In the genomic region with DNA sequence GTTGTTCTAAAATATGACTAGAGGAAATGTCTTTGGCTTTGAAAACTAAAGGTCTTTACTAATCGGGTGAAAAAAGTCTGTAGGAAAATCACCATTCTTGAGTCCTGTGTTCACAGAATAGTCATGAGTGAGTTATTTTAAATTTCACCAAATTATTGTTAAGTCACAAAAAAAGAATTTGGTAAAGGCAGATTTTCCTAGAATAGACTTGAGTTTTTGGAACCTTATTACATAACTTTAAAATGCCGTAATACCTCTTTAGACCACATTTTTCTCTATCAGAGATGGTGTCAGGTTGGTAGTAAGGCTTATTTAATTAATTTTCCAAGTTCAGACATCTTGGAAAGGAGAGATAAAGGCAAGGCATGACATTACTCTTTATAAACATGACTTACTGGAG, we compare ENCODE assay signal across 26 cellular contexts.
A peak's percentile ranks its signal among the peaks of the same experiment; 100 is the strongest.
DNase-seq lines count a peak whose midpoint lies in the region; ATAC-seq and TF ChIP-seq lines count a peak whose summit lies in the region.
"Had no signal": no experiment of that assay in that cellular context is flagged by ENCODE, and none has a peak within 500 bp of the region (broad histone marks: within the 10 kb centered on the region; RNA-seq: fewer than 3 reads in every experiment).

No MANE protein-coding gene starts in this region.

- H2AFZ ChIP-seq in SK-N-SH (ENCODE audit: low read depth) = peak overlapping the region; percentile 53; the same call in 1 of the 2 replicates
- no peak overlapping the region for H2AFZ ChIP-seq in osteoblast (ENCODE audit: low read length)
- no peak overlapping the region for H2AFZ ChIP-seq in Karpas-422 (ENCODE audit: low read length)
- H2AFZ ChIP-seq: GM23338 had no signal

- H3K27me3 ChIP-seq in SK-N-SH (ENCODE audit: insufficient read depth) (no peaks in the 10 kb centered on the region), osteoblast (ENCODE audit: insufficient read depth, low read length) (no peaks in the 10 kb centered on the region), stomach (no peaks in the 10 kb centered on the region), Karpas-422 (ENCODE audit: low read length) (no peaks in the 10 kb centered on the region)
- H3K27me3 ChIP-seq: BLaER1 treated with 17β-estradiol and CSF1 and Interleukin-3, amounts not matched to agents 10 nM and 100 nM had no signal

- H4K20me1 ChIP-seq in SK-N-SH (ENCODE audit: insufficient read depth) (no peaks in the 10 kb centered on the region), osteoblast (ENCODE audit: insufficient read depth, low read length) (no peaks in the 10 kb centered on the region), Karpas-422 (ENCODE audit: insufficient read depth, low read depth, low read length) (no peaks in the 10 kb centered on the region)
- H4K20me1 ChIP-seq: BLaER1 treated with 17β-estradiol and CSF1 and Interleukin-3, amounts not matched to agents 10 nM and 100 nM had no signal

- peaks cover 20% of the 10 kb centered on the region for H3F3A ChIP-seq in SK-N-SH (replicated peaks; ENCODE audit: insufficient read depth)

- H3K4me1 Mint-ChIP-seq in HFFc6 (ENCODE audit: low read depth) = peaks cover 56% of the 10 kb centered on the region
- H3K4me1 Mint-ChIP-seq: GM23338, H9 had no signal

- H3K9me2 ChIP-seq in SK-N-SH (no peaks in the 10 kb centered on the region), Karpas-422 (replicated peaks; ENCODE audit: insufficient read depth, low read length) (no peaks in the 10 kb centered on the region)

- H3K27me3 Mint-ChIP-seq in HFFc6 (ENCODE audit: insufficient read depth) = no peaks in the 10 kb centered on the region
- H3K27me3 Mint-ChIP-seq: CD4-positive, alpha-beta T cell; IgD-negative memory B cell had no signal

- H3K9me3 ChIP-seq in SK-N-SH = no peaks in the 10 kb centered on the region
- no peaks in the 10 kb centered on the region for H3K9me3 ChIP-seq in osteoblast (ENCODE audit: low read depth, low read length)
- H3K9me3 ChIP-seq in stomach = no peaks in the 10 kb centered on the region
- H3K9me3 ChIP-seq in Karpas-422 (ENCODE audit: low read length) = no peaks in the 10 kb centered on the region

- 70% methylated on average over 2 of the region's 2 CpGs for WGBS in SK-N-SH (ENCODE audit: low lambda C conversion rate)
- WGBS in stomach, 5 donors = 76 to 99% (median 96%) methylated on average over 2 of the region's 2 CpGs

- H3K9me3 Mint-ChIP-seq in HFFc6 = no peaks in the 10 kb centered on the region
- H3K9me3 Mint-ChIP-seq: CD4-positive, alpha-beta T cell; GM23338; H9; IgD-negative memory B cell had no signal

- ATAC-seq in GM18502 (IDR thresholded peaks at IDR 0.05; ENCODE audit: poor library complexity, unreplicated experiment) = no peak
- ATAC-seq: GM23338, Panc1 had no signal

- peak overlapping the region; percentile 84 for H3K4me3 Mint-ChIP-seq in HFFc6
- H3K4me3 Mint-ChIP-seq: CD4-positive, alpha-beta T cell; GM23338; H9; IgD-negative memory B cell had no signal

- no peak overlapping the region for H3K4me3 ChIP-seq in SK-N-SH (ENCODE audit: low read depth in 2 of 2, low read length in 1 of 2)
- no peak overlapping the region for H3K4me3 ChIP-seq in osteoblast (ENCODE audit: insufficient read depth, low read length)
- H3K4me3 ChIP-seq in stomach = no peak overlapping the region
- H3K4me3 ChIP-seq in Karpas-422 (ENCODE audit: low read length) = no peak overlapping the region
- H3K4me3 ChIP-seq: BLaER1 treated with 17β-estradiol and CSF1 and Interleukin-3, amounts not matched to agents 10 nM and 100 nM; GM23338 had no signal

- CTCF ChIA-PET in SK-N-SH (lab: Yijun Ruan, JAX) = no interaction called here

- DNase-seq in EH (ENCODE audit: low read depth) (peak; percentile 78), HFFc6 (peak; percentile 24), SK-N-SH (no peak), osteoblast (ENCODE audit: insufficient read length, low spot score, missing footprints) (no peak), stomach (no peak), Karpas-422 (no peak)
- DNase-seq: AML-193; CD4-positive, alpha-beta T cell; GDM1; H9; NCI-H1092 treated with DMSO at 0.1 percent for 48 hours; NCI-H1436; NCI-H187; NCI-H2081 treated with DMSO at 0.1 percent for 48 hours; NCI-H2171; NCI-H226; NCI-H510A; NCI-H69; SHP77 had no signal

- intact Hi-C loops in stomach (cut with DNase I; ENCODE audit: low total_unique reads) = no loop called here

- H3K9ac ChIP-seq in SK-N-SH (no peak overlapping the region), Karpas-422 (ENCODE audit: low read length) (no peak overlapping the region)
- H3K9ac ChIP-seq: BLaER1 treated with 17β-estradiol and CSF1 and Interleukin-3, amounts not matched to agents 10 nM and 100 nM; KMS-11 had no signal

- H3K36me3 Mint-ChIP-seq in HFFc6 (ENCODE audit: low read depth) = peaks cover 6% of the 10 kb centered on the region; the same call in 1 of the 2 replicates

- H3K27ac ChIP-seq in SK-N-SH (ENCODE audit: low read depth in 2 of 2, low read length in 1 of 2) (peak overlapping the region in 1 of 2 experiments; percentile 29; a peak in 1 of 4 replicates), osteoblast (ENCODE audit: low read depth, low read length) (peak overlapping the region; percentile 26), stomach (no peak overlapping the region), Karpas-422 (ENCODE audit: low read length) (no peak overlapping the region)
- H3K27ac ChIP-seq: BLaER1 treated with 17β-estradiol and CSF1 and Interleukin-3, amounts not matched to agents 10 nM and 100 nM; KMS-11; RWPE1 had no signal

- peaks cover 0 to 10% of the 10 kb centered on the region in 2 experiments; a peak in 2 of 4 replicates for H3K4me1 ChIP-seq in SK-N-SH (ENCODE audit: control insufficient read depth in 1 of 2, insufficient read depth in 2 of 2, low read depth in 1 of 2, low read length in 1 of 2)
- peaks cover 19% of the 10 kb centered on the region for H3K4me1 ChIP-seq in osteoblast (ENCODE audit: insufficient read depth, low read length)
- no peaks in the 10 kb centered on the region for H3K4me1 ChIP-seq in stomach
- no peaks in the 10 kb centered on the region for H3K4me1 ChIP-seq in Karpas-422 (ENCODE audit: low read length)

- TF ChIP-seq EP300 in SK-N-SH (IDR thresholded peaks at IDR 0.05; ENCODE audit: borderline replicate concordance in 1 of 2, low read depth in 1 of 2, low read length in 1 of 2) (no peak), stomach (IDR thresholded peaks at IDR 0.05) (no peak)

- H3K27ac Mint-ChIP-seq in HFFc6 = peak overlapping the region; percentile 89
- H3K27ac Mint-ChIP-seq: CD4-positive, alpha-beta T cell; GM23338; H9; IgD-negative memory B cell had no signal

- H3K4me2 ChIP-seq in SK-N-SH (peak overlapping the region; percentile 22; the same call in 1 of the 2 replicates), osteoblast (ENCODE audit: insufficient read depth, low read length) (peak overlapping the region; percentile 66), Karpas-422 (ENCODE audit: low read depth, low read length, poor library complexity, severe bottlenecking) (no peak overlapping the region)
- H3K4me2 ChIP-seq: BLaER1 treated with 17β-estradiol and CSF1 and Interleukin-3, amounts not matched to agents 10 nM and 100 nM; GM23338; KMS-11 had no signal

- TF ChIP-seq POLR2A in stomach (IDR thresholded peaks at IDR 0.05) = no peak

- TF ChIP-seq RAD21 in SK-N-SH (IDR thresholded peaks at IDR 0.05; ENCODE audit: low read length) = no peak

- POLR2A ChIA-PET in SK-N-SH (lab: Yijun Ruan, JAX) = no interaction called here

- H3K36me3 ChIP-seq in SK-N-SH (replicated peaks in 1 of 2; ENCODE audit: control insufficient read depth in 1 of 2, insufficient read depth in 2 of 2, low read length in 1 of 2) = no peaks in the 10 kb centered on the region
- H3K36me3 ChIP-seq in osteoblast (ENCODE audit: insufficient read depth, low read length) = no peaks in the 10 kb centered on the region
- peaks cover 0 to 4% (median 2%) of the 10 kb centered on the region in 4 donors for H3K36me3 ChIP-seq in stomach
- H3K36me3 ChIP-seq in Karpas-422 (ENCODE audit: insufficient read depth, low read length) = no peaks in the 10 kb centered on the region
- H3K36me3 ChIP-seq: BLaER1 treated with 17β-estradiol and CSF1 and Interleukin-3, amounts not matched to agents 10 nM and 100 nM had no signal

- H3K79me2 ChIP-seq in SK-N-SH (ENCODE audit: insufficient read depth) (no peaks in the 10 kb centered on the region), osteoblast (ENCODE audit: insufficient read depth, low read length) (no peaks in the 10 kb centered on the region), Karpas-422 (ENCODE audit: low read length) (no peaks in the 10 kb centered on the region)

- no peak for TF ChIP-seq CTCF in HFFc6 (IDR thresholded peaks at IDR 0.05)
- TF ChIP-seq CTCF in SK-N-SH (IDR thresholded peaks at IDR 0.05) = no peak
- no peak for TF ChIP-seq CTCF in osteoblast (IDR thresholded peaks at IDR 0.05; ENCODE audit: extremely low read depth, low read depth, low read length)
- TF ChIP-seq CTCF in stomach (IDR thresholded peaks at IDR 0.05) = no peak

TF ChIP-seq in SK-N-SH, 30 proteins besides CTCF, POLR2A, EP300 and RAD21:
- TF ChIP-seq MXI1 (IDR thresholded peaks at IDR 0.05; ENCODE audit: low read depth, low read length) = no peak
- TF ChIP-seq RCOR1 (IDR thresholded peaks at IDR 0.05; ENCODE audit: low read length) = no peak
- TF ChIP-seq, protein P1, sequence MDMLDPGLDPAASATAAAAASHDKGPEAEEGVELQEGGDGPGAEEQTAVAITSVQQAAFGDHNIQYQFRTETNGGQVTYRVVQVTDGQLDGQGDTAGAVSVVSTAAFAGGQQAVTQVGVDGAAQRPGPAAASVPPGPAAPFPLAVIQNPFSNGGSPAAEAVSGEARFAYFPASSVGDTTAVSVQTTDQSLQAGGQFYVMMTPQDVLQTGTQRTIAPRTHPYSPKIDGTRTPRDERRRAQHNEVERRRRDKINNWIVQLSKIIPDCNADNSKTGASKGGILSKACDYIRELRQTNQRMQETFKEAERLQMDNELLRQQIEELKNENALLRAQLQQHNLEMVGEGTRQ (IDR thresholded peaks at IDR 0.05; ENCODE audit: borderline replicate concordance, low read depth, low read length) = no peak
- TF ChIP-seq YY1 (IDR thresholded peaks at IDR 0.05; ENCODE audit: low read depth) = no peak
- TF ChIP-seq TEAD4 (IDR thresholded peaks at IDR 0.05; ENCODE audit: borderline replicate concordance, insufficient read depth) = 0 out of 2 replicates have a peak, but pooled peaks have one; percentile 10
- TF ChIP-seq, protein P2, sequence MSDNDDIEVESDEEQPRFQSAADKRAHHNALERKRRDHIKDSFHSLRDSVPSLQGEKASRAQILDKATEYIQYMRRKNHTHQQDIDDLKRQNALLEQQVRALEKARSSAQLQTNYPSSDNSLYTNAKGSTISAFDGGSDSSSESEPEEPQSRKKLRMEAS (IDR thresholded peaks at IDR 0.05; ENCODE audit: low read depth) = no peak

Comparison
In these comparisons a context has a peak if more than half of its experiments do, and no peak if none do; other contexts are left out.
1. DNase-seq: peak in EH (single experiment) and HFFc6 (single experiment); none in SK-N-SH (single experiment), osteoblast (single experiment), stomach (single experiment) and Karpas-422 (single experiment).